In genomic region chr12:13198240-13198639, GRCh38 we compare ENCODE assay signal across 13 cellular contexts. TPM values are rescaled to one million over a fixed set of nuclear protein-coding genes. Genes with fewer than 3 reads are reported as not detected.
DNase-seq lines count a peak whose midpoint lies in the region; ATAC-seq and TF ChIP-seq lines count a peak whose summit lies in the region.
"Had no signal": no experiment of that assay in that cellular context is flagged by ENCODE, and none has a peak within 500 bp of the region (broad histone marks: within the 10 kb centered on the region; RNA-seq: fewer than 3 reads in every experiment).

No MANE protein-coding gene starts in this region.

- DNase-seq in activated T-cell treated with anti-CD3 and anti-CD28 coated beads, Interleukin-2, amount 50 U/mL, for 4 hours, result no peak
- DNase-seq in activated T-cell treated with anti-CD3 and anti-CD28 coated beads, Interleukin-2, amount 50 U/mL, for 1 hour, result no peak
- no peak for DNase-seq in chondrocyte (ENCODE audit: low spot score)
- no peak for DNase-seq in mesendoderm
- DNase-seq in type B pancreatic cell (ENCODE audit: extremely low spot score, unreplicated experiment), result no peak
- no peak for DNase-seq in nucleus accumbens (lab: John Stamatoyannopoulos, UW)
- no peak for DNase-seq in D341Med (ENCODE audit: low spot score)
- DNase-seq in progenitor cell of endocrine pancreas (ENCODE audit: low spot score, unreplicated experiment), result no peak
- DNase-seq: ACHN; activated T-cell treated with anti-CD3 and anti-CD28 coated beads, Interleukin-2, amount 50 U/mL, for 72 hours; erythroblast; naive thymus-derived CD4-positive, alpha-beta T cell; NCI-H510A treated with DMSO at 0.1 percent for 48 hours had no signal

- H3K27ac Mint-ChIP-seq in chondrocyte (ENCODE audit: unreplicated experiment) (peak overlapping the region; percentile 92), type B pancreatic cell (peak overlapping the region; percentile 99), progenitor cell of endocrine pancreas (no peak overlapping the region)

- H3K4me2 ChIP-seq in mesendoderm (ENCODE audit: low read length), result no peak overlapping the region

- H3K23ac ChIP-seq in mesendoderm (ENCODE audit: low read length), result no peak overlapping the region

- peaks cover 2% of the 10 kb centered on the region for H3K4me1 ChIP-seq in mesendoderm (ENCODE audit: control insufficient read depth, low read depth, low read length)

- no peak overlapping the region for H4K8ac ChIP-seq in mesendoderm (ENCODE audit: low read depth, low read length)

- H2BK5ac ChIP-seq in mesendoderm (ENCODE audit: low read length), result no peak overlapping the region

- no peak for ATAC-seq in activated T-cell treated with anti-CD3 and anti-CD28 coated beads, Interleukin-2, amount 50 U/mL, for 4 hours
- ATAC-seq: activated T-cell treated with anti-CD3 and anti-CD28 coated beads, Interleukin-2, amount 50 U/mL, for 72 hours; naive thymus-derived CD4-positive, alpha-beta T cell had no signal

- H3K27me3 ChIP-seq in mesendoderm (ENCODE audit: insufficient read depth, low read length, poor library complexity), result no peaks in the 10 kb centered on the region

- no peak overlapping the region for H4K5ac ChIP-seq in mesendoderm (ENCODE audit: low read length)

- no peak overlapping the region for H3K9ac ChIP-seq in mesendoderm (ENCODE audit: low read length)

- no peaks in the 10 kb centered on the region for H3K36me3 ChIP-seq in mesendoderm (ENCODE audit: control insufficient read depth, insufficient read depth, low read length)

- no peaks in the 10 kb centered on the region for H3K9me3 Mint-ChIP-seq in activated T-cell treated with anti-CD3 and anti-CD28 coated beads, Interleukin-2, amount 50 U/mL, for 4 hours
- H3K9me3 Mint-ChIP-seq in chondrocyte (ENCODE audit: low read depth) (no peaks in the 10 kb centered on the region), type B pancreatic cell (peaks cover 5% of the 10 kb centered on the region), progenitor cell of endocrine pancreas (ENCODE audit: low read depth) (no peaks in the 10 kb centered on the region)
- H3K9me3 Mint-ChIP-seq: activated T-cell treated with anti-CD3 and anti-CD28 coated beads, Interleukin-2, amount 50 U/mL, for 72 hours had no signal

- no peak for TF ChIP-seq CTCF in chondrocyte (IDR thresholded peaks at IDR 0.05)
- no peak for TF ChIP-seq CTCF in type B pancreatic cell (conservative IDR thresholded peaks at IDR 0.05)
- no peak for TF ChIP-seq CTCF in progenitor cell of endocrine pancreas (IDR thresholded peaks at IDR 0.05; ENCODE audit: unreplicated experiment)

- no peaks in the 10 kb centered on the region for H3K79me1 ChIP-seq in mesendoderm (ENCODE audit: low read length)

- no peak overlapping the region for H2BK120ac ChIP-seq in mesendoderm (ENCODE audit: low read depth, low read length)

- H3K4me3 ChIP-seq in mesendoderm (ENCODE audit: low read length), result no peak overlapping the region

- no CpG with 5 or more reads among the region's 4 CpGs for WGBS in mesendoderm (ENCODE audit: extremely low coverage, insufficient coverage, low lambda C conversion rate)

- H3K4ac ChIP-seq in mesendoderm (ENCODE audit: low read depth, low read length), result no peak overlapping the region

- H3K4me3 Mint-ChIP-seq in activated T-cell treated with anti-CD3 and anti-CD28 coated beads, Interleukin-2, amount 50 U/mL, for 4 hours, result peak overlapping the region; percentile 82
- H3K4me3 Mint-ChIP-seq in chondrocyte (ENCODE audit: unreplicated experiment) (peak overlapping the region; percentile 69), type B pancreatic cell (peak overlapping the region; percentile 88), progenitor cell of endocrine pancreas (ENCODE audit: low read depth) (no peak overlapping the region)

- H3K18ac ChIP-seq in mesendoderm (ENCODE audit: low read length), result no peak overlapping the region

- H3K79me2 ChIP-seq in mesendoderm (ENCODE audit: control insufficient read depth, insufficient read depth, low read length), result no peaks in the 10 kb centered on the region

- peak overlapping the region; percentile 2 for H3K56ac ChIP-seq in mesendoderm (ENCODE audit: low read length)

- H3K4me1 Mint-ChIP-seq in activated T-cell treated with anti-CD3 and anti-CD28 coated beads, Interleukin-2, amount 50 U/mL, for 4 hours (ENCODE audit: low read depth), result peaks cover 35% of the 10 kb centered on the region
- peaks cover 55% of the 10 kb centered on the region for H3K4me1 Mint-ChIP-seq in chondrocyte (ENCODE audit: low read depth)
- H3K4me1 Mint-ChIP-seq in type B pancreatic cell (ENCODE audit: unreplicated experiment), result peaks cover 45% of the 10 kb centered on the region
- H3K4me1 Mint-ChIP-seq in progenitor cell of endocrine pancreas (ENCODE audit: low read depth), result peaks cover 12% of the 10 kb centered on the region

- no peak overlapping the region for H2AK5ac ChIP-seq in mesendoderm (ENCODE audit: low read length)

- H3K27me3 Mint-ChIP-seq in activated T-cell treated with anti-CD3 and anti-CD28 coated beads, Interleukin-2, amount 50 U/mL, for 4 hours (ENCODE audit: low read depth), result no peaks in the 10 kb centered on the region
- no peaks in the 10 kb centered on the region for H3K27me3 Mint-ChIP-seq in chondrocyte (ENCODE audit: low read depth)
- peaks cover 15% of the 10 kb centered on the region for H3K27me3 Mint-ChIP-seq in type B pancreatic cell
- H3K27me3 Mint-ChIP-seq in progenitor cell of endocrine pancreas, result peaks cover 72% of the 10 kb centered on the region

- no peak overlapping the region for H3K27ac ChIP-seq in mesendoderm (ENCODE audit: low read depth, low read length)

- H3K36me3 Mint-ChIP-seq in activated T-cell treated with anti-CD3 and anti-CD28 coated beads, Interleukin-2, amount 50 U/mL, for 4 hours (ENCODE audit: insufficient read depth), result no peaks in the 10 kb centered on the region
- H3K36me3 Mint-ChIP-seq in chondrocyte (ENCODE audit: low read depth), result no peaks in the 10 kb centered on the region
- H3K36me3 Mint-ChIP-seq in type B pancreatic cell, result peaks cover 38% of the 10 kb centered on the region
- H3K36me3 Mint-ChIP-seq in progenitor cell of endocrine pancreas (ENCODE audit: insufficient read depth), result no peaks in the 10 kb centered on the region
- H3K36me3 Mint-ChIP-seq: naive thymus-derived CD4-positive, alpha-beta T cell had no signal

- H2BK15ac ChIP-seq in mesendoderm (replicated peaks; ENCODE audit: low read depth), result no peak overlapping the region

RNA-seq across cellular contexts. Expression of gene EMP1, which starts 1.7 kb away (rescaled TPM):
- 10 to 100 TPM in 2 of 3 donors, 1 to 10 TPM in 1; 8.9 to 22.5 (median 17.2) TPM for total RNA-seq in activated T-cell treated with anti-CD3 and anti-CD28 coated beads, Interleukin-2, amount 50 U/mL, for 4 hours
- 30.7 to 58.3 TPM (median 35.7 TPM) in 3 replicates for total RNA-seq in chondrocyte
- polyA plus RNA-seq in mesendoderm (2013, experiment 1 of 2), result 0.45 TPM
- 0.13 TPM for polyA plus RNA-seq in mesendoderm (2013, experiment 2 of 2)
- total RNA-seq in type B pancreatic cell (ENCODE audit: low replicate concordance), result 340 and 2,561 TPM in 2 replicates
- total RNA-seq in progenitor cell of endocrine pancreas, result 0.31 and 0.47 TPM in 2 replicates
